In genomic region chr19:16283103-16283469, GRCh38 we compare ENCODE assay signal across 11 cellular contexts. TPM values are rescaled to one million over a fixed set of nuclear protein-coding genes. Genes with fewer than 3 reads are reported as not detected.
DNase-seq lines count a peak whose midpoint lies in the region; ATAC-seq, FAIRE-seq and TF ChIP-seq lines count a peak whose summit lies in the region.
"Had no signal": no experiment of that assay in that cellular context is flagged by ENCODE, and none has a peak within 500 bp of the region (broad histone marks: within the 10 kb centered on the region; RNA-seq: fewer than 3 reads in every experiment).

No MANE protein-coding gene starts in this region.

- no peak overlapping the region for H3K18ac ChIP-seq in neuronal stem cell (ENCODE audit: low read length)

- TF ChIP-seq POLR2A in NB4 (IDR thresholded peaks at IDR 0.05; ENCODE audit: extremely low read depth, insufficient read length) = no peak

- no peak overlapping the region for H3K9ac ChIP-seq in neuronal stem cell (ENCODE audit: low read depth, low read length, poor library complexity)

- no peak overlapping the region for H4K8ac ChIP-seq in neuronal stem cell (ENCODE audit: low read depth, low read length)

- 22 to 50% methylated on average over 3 of the region's 3 CpGs for WGBS in esophagus, 2 donors
- no CpG with 5 or more reads among the region's 3 CpGs for WGBS in neuronal stem cell (ENCODE audit: extremely low coverage in 2 of 2, insufficient read length in 2 of 2, insufficient replicate concordance in 1 of 2), 2 donors

- no peak overlapping the region for H3K23ac ChIP-seq in neuronal stem cell (ENCODE audit: low read depth, low read length, poor library complexity)

- no peak overlapping the region for H2AK5ac ChIP-seq in neuronal stem cell (ENCODE audit: low read depth, low read length)

- peak overlapping the region; percentile 93 for H2AFZ ChIP-seq in neuronal stem cell (ENCODE audit: low read length)

- no peaks in the 10 kb centered on the region for H3K79me1 ChIP-seq in neuronal stem cell (ENCODE audit: low read depth, low read length)

- no peak for ATAC-seq in GM18511 (IDR thresholded peaks at IDR 0.05; ENCODE audit: unreplicated experiment)

- peaks cover 16% of the 10 kb centered on the region for H3K4me1 ChIP-seq in A673 (ENCODE audit: insufficient read depth, low read length, poor library complexity, severe bottlenecking)
- H3K4me1 ChIP-seq in esophagus (ENCODE audit: control insufficient read depth in 2 of 2, insufficient read depth in 2 of 2, low read length in 1 of 2) = peaks cover 3 to 5% of the 10 kb centered on the region in 2 donors
- peaks cover 2 to 5% of the 10 kb centered on the region in 2 donors for H3K4me1 ChIP-seq in neuronal stem cell (ENCODE audit: control insufficient read depth in 2 of 2, insufficient read depth in 1 of 2, low read depth in 1 of 2, low read length in 2 of 2)

- no TSS peak for BruUV-seq in A673 (replicated peaks; lab: Mats Ljungman, UMichigan)

- no peak for DNase-seq in A673 (ENCODE audit: low spot score)
- DNase-seq in NB4 (ENCODE audit: low read depth) = peak; percentile 32
- no peak for DNase-seq in neuronal stem cell (ENCODE audit: low spot score)
- DNase-seq in NCI-H345 treated with DMSO at 0.1 percent for 48 hours (lab: John Stamatoyannopoulos, UW; ENCODE audit: unreplicated experiment) = no peak
- no peak for DNase-seq in urothelium cell line (ENCODE audit: low spot score)
- no peak for DNase-seq in stimulated activated CD8-positive, alpha-beta memory T cell treated with anti-CD3 and anti-CD28 coated beads, Interleukin-4, amount 100 ng/mL, for 48 hours
- DNase-seq: NCI-H1105 treated with DMSO at 0.1 percent for 48 hours, SHP77 treated with DMSO at 0.1 percent for 48 hours had no signal

- H2BK120ac ChIP-seq in neuronal stem cell (ENCODE audit: low read depth, low read length) = no peak overlapping the region

- peak overlapping the region; percentile 11 for H3K27ac ChIP-seq in A673 (ENCODE audit: low read depth, low read length, poor library complexity, severe bottlenecking)
- peak overlapping the region; percentile 92 to 93 for H3K27ac ChIP-seq in esophagus (ENCODE audit: low read depth in 2 of 2, low read length in 1 of 2)
- H3K27ac ChIP-seq in neuronal stem cell (replicated peaks; ENCODE audit: low read length) = no peak overlapping the region

- no peak overlapping the region for H3K4me2 ChIP-seq in neuronal stem cell (ENCODE audit: insufficient read depth, low read length, poor library complexity, severe bottlenecking)

- H3K9me3 ChIP-seq in A673 (ENCODE audit: low read depth, low read length, poor library complexity, severe bottlenecking) (no peaks in the 10 kb centered on the region), esophagus (ENCODE audit: control insufficient read depth in 2 of 2, insufficient read depth in 1 of 2, low read depth in 1 of 2, low read length in 1 of 2) (no peaks in the 10 kb centered on the region), neuronal stem cell (replicated peaks in 1 of 2; ENCODE audit: control insufficient read depth in 2 of 2, insufficient read depth in 1 of 2, low read depth in 1 of 2, low read length in 2 of 2) (no peaks in the 10 kb centered on the region)

- H3K27me3 ChIP-seq in A673 (replicated peaks; ENCODE audit: insufficient read depth, low read depth, low read length, poor library complexity) = no peaks in the 10 kb centered on the region
- no peaks in the 10 kb centered on the region for H3K27me3 ChIP-seq in esophagus (ENCODE audit: control insufficient read depth in 1 of 2, insufficient read depth in 2 of 2, low read length in 2 of 2)
- H3K27me3 ChIP-seq in neuronal stem cell (ENCODE audit: control insufficient read depth in 3 of 3, insufficient read depth in 3 of 3, low read depth in 1 of 3, low read length in 3 of 3) = peaks cover 0 to 50% (median 0%) of the 10 kb centered on the region in 3 experiments

- no peak overlapping the region for H2BK12ac ChIP-seq in neuronal stem cell (ENCODE audit: low read length)

- H2BK5ac ChIP-seq in neuronal stem cell (ENCODE audit: low read length) = no peak overlapping the region

- H3K4me3 ChIP-seq in A673 (ENCODE audit: low read depth, low read length, poor library complexity, severe bottlenecking) = no peak overlapping the region
- peak overlapping the region; percentile 29 for H3K4me3 ChIP-seq in NB4 (ENCODE audit: low read depth, low read length)
- no peak overlapping the region for H3K4me3 ChIP-seq in esophagus (ENCODE audit: low read depth in 1 of 2, low read length in 2 of 2)
- no peak overlapping the region for H3K4me3 ChIP-seq in neuronal stem cell (ENCODE audit: low read length in 2 of 2)

- intact Hi-C loops in A673 (cut with micrococcal nuclease; ENCODE audit: unreplicated experiment) = no loop called here

- H2BK15ac ChIP-seq in neuronal stem cell (ENCODE audit: low read length) = no peak overlapping the region

- CTCF ChIA-PET in A673 (lab: Charles Lee) = no interaction called here

- POLR2A ChIA-PET in A673 (lab: Charles Lee; ENCODE audit: low non-redundant PET) = no interaction called here

- no peak overlapping the region for H3K14ac ChIP-seq in neuronal stem cell (ENCODE audit: low read length)

- no peak for TF ChIP-seq CTCF in A673 (conservative IDR thresholded peaks at IDR 0.05; ENCODE audit: low read depth, low read length)
- no peak for TF ChIP-seq CTCF in NB4 (IDR thresholded peaks at IDR 0.05; ENCODE audit: low read depth, low read length)

- H3K36me3 ChIP-seq in A673 (ENCODE audit: insufficient read depth, low read length, poor library complexity, severe bottlenecking) (no peaks in the 10 kb centered on the region), esophagus (ENCODE audit: control insufficient read depth in 2 of 2, insufficient read depth in 2 of 2, low read length in 1 of 2) (no peaks in the 10 kb centered on the region), neuronal stem cell (replicated peaks in 1 of 2; ENCODE audit: control insufficient read depth in 2 of 2, insufficient read depth in 2 of 2, low read length in 2 of 2) (no peaks in the 10 kb centered on the region)

- H4K91ac ChIP-seq in neuronal stem cell (ENCODE audit: low read depth, low read length, poor library complexity) = no peak overlapping the region

- H3K4ac ChIP-seq in neuronal stem cell (ENCODE audit: low read length) = no peak overlapping the region

- no peak for FAIRE-seq in urothelium cell line (lab: Jason Lieb, UNC)
- FAIRE-seq: D721Med had no signal

RNA-seq across cellular contexts. Expression of gene KLF2, which starts 41.5 kb away (rescaled TPM):
- 1.9 and 2.1 TPM in 2 replicates for total RNA-seq in A673 (2021)
- polyA plus RNA-seq in esophagus = 10 to 100 TPM in 1 of 2 donors, 1 to 10 TPM in 1; 2.4 to 12.1 TPM
- polyA plus RNA-seq in neuronal stem cell (2013, experiment 1 of 2) = 0.13 TPM
- polyA plus RNA-seq in neuronal stem cell (2013, experiment 2 of 2) = 0.12 TPM
